In the genomic region with DNA sequence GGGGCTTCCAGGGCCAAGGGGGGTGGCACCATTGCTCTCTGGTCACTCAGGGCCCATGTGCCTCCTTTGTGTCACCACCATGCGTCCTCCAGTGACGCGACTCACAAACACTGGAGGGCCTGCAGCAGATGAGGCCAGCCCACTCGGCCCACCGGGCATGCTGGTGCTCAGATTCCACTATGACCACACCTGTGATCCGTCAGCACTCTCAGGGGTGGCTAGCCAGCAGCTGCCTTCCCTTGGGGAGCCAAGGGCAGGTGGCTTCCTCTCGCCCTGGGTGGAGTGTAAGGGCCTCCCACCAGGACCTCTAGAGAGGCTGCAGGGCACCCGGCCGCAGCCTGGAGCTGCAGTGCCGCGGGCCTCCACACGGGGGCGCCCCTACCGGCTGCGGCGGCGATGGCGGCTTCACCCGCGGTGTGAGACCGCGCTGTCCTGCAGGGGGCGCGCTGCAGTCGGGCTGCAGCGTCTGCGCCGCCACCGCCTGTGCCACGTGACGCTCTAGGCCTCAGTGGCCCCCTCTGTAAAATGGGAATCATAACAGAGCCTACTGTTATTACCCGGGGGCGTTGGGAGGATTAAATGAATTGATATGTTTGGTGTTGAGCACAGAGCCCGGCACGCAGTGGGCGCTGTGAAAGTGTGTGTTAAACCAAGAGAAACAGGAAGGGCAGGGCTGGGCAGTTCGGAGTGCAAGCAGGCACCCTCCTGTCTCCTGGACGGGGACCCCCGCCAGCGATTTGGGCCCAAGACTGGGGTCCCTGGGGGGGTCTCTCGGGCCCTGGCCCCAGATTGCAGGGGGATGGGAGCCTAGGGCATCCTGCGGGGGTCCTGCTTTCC, we compare ENCODE assay signal across 1 cellular context.
TF ChIP-seq lines count a peak whose summit lies in the region.

No MANE protein-coding gene starts in this region.

TF ChIP-seq in HEK293, 187 proteins besides CTCF, POLR2A, EP300 and RAD21 (continued from another document and continues in another):
- TF ChIP-seq SP7 (tag by site-specific recombination; IDR thresholded peaks at IDR 0.05) (peak; percentile 51), ZNF785 (tag by site-specific recombination; IDR thresholded peaks at IDR 0.05) (peak; percentile 68; the same call in 1 of the 2 replicates), ZNF184 (tag by site-specific recombination; IDR thresholded peaks at IDR 0.05) (peak; percentile 32; the same call in 1 of the 2 replicates), ZNF548 (tag by site-specific recombination; IDR thresholded peaks at IDR 0.05) (no peak), ZNF394 (tag by site-specific recombination; IDR thresholded peaks at IDR 0.05; ENCODE audit: borderline replicate concordance) (no peak), ZNF2 (tag by site-specific recombination; IDR thresholded peaks at IDR 0.05) (peak; percentile 83), ZSCAN23 (tag by site-specific recombination; IDR thresholded peaks at IDR 0.05) (no peak), ZNF596 (tag by site-specific recombination; IDR thresholded peaks at IDR 0.05) (no peak), GLIS1 (tag by site-specific recombination; IDR thresholded peaks at IDR 0.05) (peak; percentile 68), MZF1 (tag by site-specific recombination; IDR thresholded peaks at IDR 0.05; ENCODE audit: borderline replicate concordance) (no peak), ZNF274 (IDR thresholded peaks at IDR 0.05; ENCODE audit: low read length) (no peak), ZNF274 (tag by site-specific recombination; IDR thresholded peaks at IDR 0.05; ENCODE audit: borderline replicate concordance) (no peak), ZNF280D (tag by site-specific recombination; IDR thresholded peaks at IDR 0.05) (no peak), ZNF843 (tag by site-specific recombination; IDR thresholded peaks at IDR 0.05) (peak; percentile 64; the same call in 1 of the 2 replicates), ZFHX2 (tag by site-specific recombination; conservative IDR thresholded peaks at IDR 0.05) (peak; percentile 30; the same call in 1 of the 2 replicates), ZNF664 (tag by site-specific recombination; IDR thresholded peaks at IDR 0.05) (0 out of 2 replicates have a peak, but pooled peaks have one; percentile 35), ZNF768 (tag by site-specific recombination; IDR thresholded peaks at IDR 0.05) (no peak), ZNF776 (tag by site-specific recombination; IDR thresholded peaks at IDR 0.05; ENCODE audit: borderline replicate concordance) (0 out of 2 replicates have a peak, but pooled peaks have one; percentile 9), ZNF350 (tag by site-specific recombination; IDR thresholded peaks at IDR 0.05) (no peak), RBAK (tag by site-specific recombination; IDR thresholded peaks at IDR 0.05) (no peak), HOXA7 (CRISPR knock-in tag; IDR thresholded peaks at IDR 0.05; ENCODE audit: borderline replicate concordance) (no peak), REST (tag by site-specific recombination; IDR thresholded peaks at IDR 0.05) (no peak), ZSCAN30 (tag by site-specific recombination; IDR thresholded peaks at IDR 0.05) (peak; percentile 98), SP2 (tag by site-specific recombination; IDR thresholded peaks at IDR 0.05) (no peak), PATZ1 (tag by site-specific recombination; IDR thresholded peaks at IDR 0.05) (0 out of 2 replicates have a peak, but pooled peaks have one; percentile 30), ZNF555 (tag by site-specific recombination; conservative IDR thresholded peaks at IDR 0.05) (no peak), ZNF521 (tag by site-specific recombination; IDR thresholded peaks at IDR 0.05) (no peak), KLF9 (tag by site-specific recombination; IDR thresholded peaks at IDR 0.05; ENCODE audit: low read depth) (no peak; the same call in 1 of the 2 replicates), PBX3 (CRISPR knock-in tag; IDR thresholded peaks at IDR 0.05) (peak; percentile 77; the same call in 1 of the 2 replicates), ZNF266 (tag by site-specific recombination; IDR thresholded peaks at IDR 0.05; ENCODE audit: low read depth) (no peak), ZNF623 (tag by site-specific recombination; IDR thresholded peaks at IDR 0.05) (0 out of 2 replicates have a peak, but pooled peaks have one; percentile 16), ZNF514 (tag by site-specific recombination; IDR thresholded peaks at IDR 0.05) (no peak), ZNF449 (tag by site-specific recombination; IDR thresholded peaks at IDR 0.05) (peak; percentile 54; the same call in 1 of the 2 replicates), IKZF3 (tag by site-specific recombination; IDR thresholded peaks at IDR 0.05) (0 out of 2 replicates have a peak, but pooled peaks have one; percentile 31), KLF10 (tag by site-specific recombination; IDR thresholded peaks at IDR 0.05) (peak; percentile 53; the same call in 1 of the 2 replicates)
- TF ChIP-seq, protein P1, sequence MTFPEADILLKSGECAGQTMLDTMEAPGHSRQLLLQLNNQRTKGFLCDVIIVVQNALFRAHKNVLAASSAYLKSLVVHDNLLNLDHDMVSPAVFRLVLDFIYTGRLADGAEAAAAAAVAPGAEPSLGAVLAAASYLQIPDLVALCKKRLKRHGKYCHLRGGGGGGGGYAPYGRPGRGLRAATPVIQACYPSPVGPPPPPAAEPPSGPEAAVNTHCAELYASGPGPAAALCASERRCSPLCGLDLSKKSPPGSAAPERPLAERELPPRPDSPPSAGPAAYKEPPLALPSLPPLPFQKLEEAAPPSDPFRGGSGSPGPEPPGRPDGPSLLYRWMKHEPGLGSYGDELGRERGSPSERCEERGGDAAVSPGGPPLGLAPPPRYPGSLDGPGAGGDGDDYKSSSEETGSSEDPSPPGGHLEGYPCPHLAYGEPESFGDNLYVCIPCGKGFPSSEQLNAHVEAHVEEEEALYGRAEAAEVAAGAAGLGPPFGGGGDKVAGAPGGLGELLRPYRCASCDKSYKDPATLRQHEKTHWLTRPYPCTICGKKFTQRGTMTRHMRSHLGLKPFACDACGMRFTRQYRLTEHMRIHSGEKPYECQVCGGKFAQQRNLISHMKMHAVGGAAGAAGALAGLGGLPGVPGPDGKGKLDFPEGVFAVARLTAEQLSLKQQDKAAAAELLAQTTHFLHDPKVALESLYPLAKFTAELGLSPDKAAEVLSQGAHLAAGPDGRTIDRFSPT (tag by site-specific recombination; IDR thresholded peaks at IDR 0.05) = no peak
- TF ChIP-seq, protein P2, sequence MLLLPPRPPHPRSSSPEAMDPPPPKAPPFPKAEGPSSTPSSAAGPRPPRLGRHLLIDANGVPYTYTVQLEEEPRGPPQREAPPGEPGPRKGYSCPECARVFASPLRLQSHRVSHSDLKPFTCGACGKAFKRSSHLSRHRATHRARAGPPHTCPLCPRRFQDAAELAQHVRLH (tag by site-specific recombination; IDR thresholded peaks at IDR 0.05) = peak; percentile 96
- TF ChIP-seq, protein P3, sequence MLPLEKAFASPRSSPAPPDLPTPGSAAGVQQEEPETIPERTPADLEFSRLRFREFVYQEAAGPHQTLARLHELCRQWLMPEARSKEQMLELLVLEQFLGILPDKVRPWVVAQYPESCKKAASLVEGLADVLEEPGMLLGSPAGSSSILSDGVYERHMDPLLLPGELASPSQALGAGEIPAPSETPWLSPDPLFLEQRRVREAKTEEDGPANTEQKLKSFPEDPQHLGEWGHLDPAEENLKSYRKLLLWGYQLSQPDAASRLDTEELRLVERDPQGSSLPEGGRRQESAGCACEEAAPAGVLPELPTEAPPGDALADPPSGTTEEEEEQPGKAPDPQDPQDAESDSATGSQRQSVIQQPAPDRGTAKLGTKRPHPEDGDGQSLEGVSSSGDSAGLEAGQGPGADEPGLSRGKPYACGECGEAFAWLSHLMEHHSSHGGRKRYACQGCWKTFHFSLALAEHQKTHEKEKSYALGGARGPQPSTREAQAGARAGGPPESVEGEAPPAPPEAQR (tag by site-specific recombination; IDR thresholded peaks at IDR 0.05) = 0 out of 2 replicates have a peak, but pooled peaks have one; percentile 54
